18 cellular contexts compared by ENCODE assay signal in genomic region chr12:124370851-124371250, GRCh38.
A peak's percentile ranks its signal among the peaks of the same experiment; 100 is the strongest.
DNase-seq lines count a peak whose midpoint lies in the region; ATAC-seq and TF ChIP-seq lines count a peak whose summit lies in the region.
"Had no signal": no experiment of that assay in that cellular context is flagged by ENCODE, and none has a peak within 500 bp of the region (broad histone marks: within the 10 kb centered on the region; RNA-seq: fewer than 3 reads in every experiment).

No MANE protein-coding gene starts in this region.

- peaks cover 85% of the 10 kb centered on the region for H3K79me2 ChIP-seq in GM23248 (ENCODE audit: insufficient read depth)

- H3K9me3 ChIP-seq in GM23248 (ENCODE audit: low read depth) (no peaks in the 10 kb centered on the region), adipocyte (ENCODE audit: control insufficient read depth, low read length) (no peaks in the 10 kb centered on the region), liver (ENCODE audit: control insufficient read depth in 4 of 4, low read length in 3 of 4) (no peaks in the 10 kb centered on the region)

- WGBS in GM23248 (ENCODE audit: low coverage in 1 of 2, low lambda C conversion rate in 2 of 2, missing lambda C conversion rate in 2 of 2), 2 experiments: 75 to 87% methylated on average over 3 to 7 of the region's 7 CpGs
- 87% methylated on average over 7 of the region's 7 CpGs for WGBS in liver

- no peaks in the 10 kb centered on the region; the same call in 1 of the 2 replicates for H4K20me1 ChIP-seq in GM23248 (ENCODE audit: insufficient read depth)

- peak overlapping the region; percentile 90 for H3K27ac ChIP-seq in GM23248
- peak overlapping the region; percentile 49 to 77 for H3K27ac ChIP-seq in liver (ENCODE audit: low read depth in 1 of 2, low read length in 2 of 2)
- H3K27ac ChIP-seq in temporal lobe (ENCODE audit: low read depth, low read length): peak overlapping the region; percentile 71

- TF ChIP-seq RAD21 in liver (IDR thresholded peaks at IDR 0.05): no peak

- TF ChIP-seq CTCF in liver (IDR thresholded peaks at IDR 0.05; ENCODE audit: low read depth, low read length, missing input control): no peak

- DNase-seq in GM23248: no peak
- no peak for DNase-seq in adipocyte (ENCODE audit: low read depth)
- no peak for DNase-seq in stimulated activated CD4-positive, alpha-beta T cell treated with anti-CD3 and anti-CD28 coated beads, Interleukin-4, amount 100 ng/mL, for 1 hour
- DNase-seq in stimulated activated CD4-positive, alpha-beta T cell treated with anti-CD3 and anti-CD28 coated beads, Interleukin-2, amount 100 ng/mL, for 48 hours: no peak
- no peak for DNase-seq in NCI-H748 (lab: John Stamatoyannopoulos, UW; ENCODE audit: unreplicated experiment)
- DNase-seq: activated B cell treated with CpG ODN at 0.5 μM for 24 hours; activated CD8-positive, alpha-beta memory T cell treated with anti-CD3 and anti-CD28 coated beads, Interleukin-2, amount 10 ng/mL, durations not matched to agents 7 days and 5 days; activated gamma-delta T cell treated with Interleukin-2 at 50 U/mL for 16 hours; brain microvascular endothelial cell; C1 segment of cervical spinal cord; glutamatergic neuron; Kasumi-1; NCI-H146; stimulated activated naive CD4-positive, alpha-beta T cell; SW 1271 had no signal

- H2AFZ ChIP-seq in GM23248: no peak overlapping the region

- peaks cover 4% of the 10 kb centered on the region for H3K36me3 ChIP-seq in GM23248 (ENCODE audit: low read depth)
- H3K36me3 ChIP-seq in adipocyte (ENCODE audit: control insufficient read depth, insufficient read depth, low read length, severe bottlenecking): peaks cover 63% of the 10 kb centered on the region
- peaks cover 0 to 9% (median 5%) of the 10 kb centered on the region in 4 donors for H3K36me3 ChIP-seq in liver (ENCODE audit: control insufficient read depth in 4 of 4, insufficient read depth in 3 of 4, low read depth in 1 of 4, low read length in 3 of 4)

- in situ Hi-C loops in GM23248 (cut with MboI): no loop called here

- H3K4me2 ChIP-seq in GM23248 (ENCODE audit: unreplicated experiment): no peak overlapping the region

- H3K9ac ChIP-seq in GM23248: peak overlapping the region; percentile 73
- peak overlapping the region; percentile 74 for H3K9ac ChIP-seq in adipocyte (ENCODE audit: low read length)
- H3K9ac ChIP-seq in liver (ENCODE audit: low read depth in 1 of 2, low read length in 2 of 2): no peak overlapping the region

- no peak overlapping the region for H3K4me3 ChIP-seq in GM23248
- no peak overlapping the region for H3K4me3 ChIP-seq in adipocyte (ENCODE audit: low read length)
- no peak overlapping the region for H3K4me3 ChIP-seq in liver (ENCODE audit: low read depth in 1 of 3, low read length in 3 of 3)

- H3K9me2 ChIP-seq in GM23248 (ENCODE audit: insufficient read depth): no peaks in the 10 kb centered on the region

- ATAC-seq in HG03159 (IDR thresholded peaks at IDR 0.05; ENCODE audit: unreplicated experiment): no peak
- ATAC-seq: activated CD8-positive, alpha-beta memory T cell treated with anti-CD3 and anti-CD28 coated beads, Interleukin-2, amount 10 ng/mL, durations not matched to agents 7 days and 5 days had no signal

- H3F3A ChIP-seq in GM23248 (ENCODE audit: insufficient read depth): peaks cover 41% of the 10 kb centered on the region

- H3K27me3 ChIP-seq in GM23248 (replicated peaks; ENCODE audit: insufficient read depth): no peaks in the 10 kb centered on the region
- H3K27me3 ChIP-seq in adipocyte (replicated peaks; ENCODE audit: control insufficient read depth, insufficient read depth, low read length): no peaks in the 10 kb centered on the region
- H3K27me3 ChIP-seq in liver (ENCODE audit: control insufficient read depth in 4 of 4, insufficient read depth in 4 of 4, low read length in 3 of 4): no peaks in the 10 kb centered on the region
- H3K27me3 ChIP-seq: brain microvascular endothelial cell had no signal

- peaks cover 34% of the 10 kb centered on the region for H3K4me1 ChIP-seq in GM23248 (ENCODE audit: insufficient read depth)
- peaks cover 34% of the 10 kb centered on the region for H3K4me1 ChIP-seq in adipocyte (ENCODE audit: control insufficient read depth, insufficient read depth, low read length)
- H3K4me1 ChIP-seq in liver (ENCODE audit: control insufficient read depth in 4 of 4, insufficient read depth in 4 of 4, low read length in 3 of 4): peaks cover 30 to 66% (median 54%) of the 10 kb centered on the region in 4 donors

TF ChIP-seq in liver, 16 proteins besides CTCF, POLR2A, EP300 and RAD21:
- TF ChIP-seq HNF4A (conservative IDR thresholded peaks at IDR 0.05): no peak
- no peak for TF ChIP-seq SP1 (IDR thresholded peaks at IDR 0.05)
- TF ChIP-seq NR2F2 (IDR thresholded peaks at IDR 0.05): no peak
- no peak for TF ChIP-seq EGR1 (IDR thresholded peaks at IDR 0.05; ENCODE audit: low read depth in 2 of 2)
- TF ChIP-seq YY1 (IDR thresholded peaks at IDR 0.05): no peak

Comparison
In these comparisons a context has a peak if more than half of its experiments do, and no peak if none do; other contexts are left out.
1. H3K9ac ChIP-seq: peak in GM23248 (single experiment) and adipocyte (single experiment); none in liver (0 of 2).
2. Peak in every context shown above with its lines, with median percentiles within 50 percentile points of each other: H3K27ac ChIP-seq.